19 cellular contexts compared by ENCODE assay signal in genomic region chrX:26914232-26914631, GRCh38.
"Had no signal": no experiment of that assay in that cellular context is flagged by ENCODE, and none has a peak within 500 bp of the region (broad histone marks: within the 10 kb centered on the region; RNA-seq: fewer than 3 reads in every experiment).

No MANE protein-coding gene starts in this region.

- DNase-seq: activated CD4-positive, CD25-positive, alpha-beta regulatory T cell treated with anti-CD3 and anti-CD28 coated beads, Interleukin-2, amount 50 U/mL, for 72 hours; activated gamma-delta T cell treated with Interleukin-2 at 50 U/mL for 16 hours; activated T-cell treated with anti-CD3 and anti-CD28 coated beads, Interleukin-2, amount 50 U/mL, for 1 hour; aorta; cerebellar nuclear complex; cortex of kidney; effector CD4-positive, alpha-beta T cell; glutamatergic neuron; hippocampal formation; left ventricle myocardium superior; nephron progenitor cell; pancreas; psoas muscle; right cardiac atrium; substantia nigra; T-cell; tibial artery; WERI-Rb-1 had no signal

- H3K36me3 ChIP-seq: pancreas, tibial artery, WERI-Rb-1 had no signal

- H3K4me3 ChIP-seq: pancreas, psoas muscle, tibial artery had no signal

- H3K27me3 ChIP-seq: tibial artery had no signal

- FAIRE-seq: endometrium had no signal
